8 cellular contexts compared by ENCODE assay signal in genomic region chr7:151060113-151060415, GRCh38. TPM values are rescaled to one million over a fixed set of nuclear protein-coding genes. Genes with fewer than 3 reads are reported as not detected.
DNase-seq lines count a peak whose midpoint lies in the region; ATAC-seq, FAIRE-seq and TF ChIP-seq lines count a peak whose summit lies in the region.

No MANE protein-coding gene starts in this region.

- no peak for TF ChIP-seq EP300 in HepG2 (IDR thresholded peaks at IDR 0.05; ENCODE audit: low read depth in 2 of 2, low read length in 2 of 2)
- no peak for TF ChIP-seq EP300 in HepG2 (CRISPR knock-in tag; IDR thresholded peaks at IDR 0.05; ENCODE audit: borderline replicate concordance)

- peaks cover 4% of the 10 kb centered on the region; the same call in 1 of the 2 replicates for H4K20me1 ChIP-seq in HepG2 (ENCODE audit: insufficient read depth, low read length)

- 2 to 4% (median 3%) methylated on average over 5 to 17 of the region's 17 CpGs for WGBS in adrenal gland, 4 donors
- 2% methylated on average over 11 of the region's 17 CpGs for WGBS in HepG2 (ENCODE audit: low lambda C conversion rate)

- peak overlapping the region; percentile 71 for H3K9ac ChIP-seq in HepG2 (ENCODE audit: insufficient read depth, low read depth, low read length)

- peaks cover 34% of the 10 kb centered on the region for H3K36me3 Mint-ChIP-seq in activated T-cell treated with anti-CD3 and anti-CD28 coated beads, Interleukin-2, amount 50 U/mL, for 24 hours (ENCODE audit: low read depth)

- peak overlapping the region; percentile 40 to 98 (median 72) for H3K4me3 ChIP-seq in adrenal gland
- peak overlapping the region; percentile 69 to 92 (median 90) for H3K4me3 ChIP-seq in HepG2 (replicated peaks in 1 of 3; ENCODE audit: insufficient read depth in 1 of 3, low read depth in 2 of 3, low read length in 3 of 3)
- H3K4me3 ChIP-seq in tibial artery, result peak overlapping the region; percentile 65 to 81

- H2AFZ ChIP-seq in HepG2 (ENCODE audit: low read length), result no peak overlapping the region

- H3K79me2 ChIP-seq in HepG2 (ENCODE audit: insufficient read depth, low read length), result peaks cover 16% of the 10 kb centered on the region

- no peaks in the 10 kb centered on the region for H3K27me3 ChIP-seq in adrenal gland
- no peaks in the 10 kb centered on the region; a peak in 1 of 5 replicates for H3K27me3 ChIP-seq in HepG2 (ENCODE audit: control insufficient read depth in 1 of 2, insufficient read depth in 2 of 2, low read length in 2 of 2)
- no peaks in the 10 kb centered on the region for H3K27me3 ChIP-seq in tibial artery

- H3K4me1 Mint-ChIP-seq in activated T-cell treated with anti-CD3 and anti-CD28 coated beads, Interleukin-2, amount 50 U/mL, for 24 hours (ENCODE audit: low read depth), result peaks cover 36% of the 10 kb centered on the region

- no peak for FAIRE-seq in HepG2 (lab: Jason Lieb, UNC)

- no peak for TF ChIP-seq CTCF in adrenal gland (IDR thresholded peaks at IDR 0.05)
- no peak for TF ChIP-seq CTCF in HepG2 (CRISPR knock-in tag; IDR thresholded peaks at IDR 0.05)
- TF ChIP-seq CTCF in tibial artery (IDR thresholded peaks at IDR 0.05), result peak in 1 of 2 experiments; percentile 3

- peak overlapping the region in 4 of 5 donors; percentile 92 to 96 (median 95) for H3K27ac ChIP-seq in adrenal gland
- peak overlapping the region; percentile 86 for H3K27ac ChIP-seq in HepG2 (ENCODE audit: extremely low read length, insufficient read depth, low read length)
- peak overlapping the region; percentile 91 to 98 for H3K27ac ChIP-seq in tibial artery

- POLR2A ChIA-PET in HepG2 (lab: Yijun Ruan, JAX), result interaction anchor here (1.4 to 4.4 kb wide), 4 partner anchors 22 to 32 kb away, joined by 4 to 144 read pairs (median 7); partner anchors contain the start of genes ABCB8, AGAP3, FASTK and TMUB1

- BruUV-seq in HepG2 (replicated peaks; lab: Mats Ljungman, UMichigan), result no TSS peak

- ATAC-seq in HepG2 (no peak), HG03139 (IDR thresholded peaks at IDR 0.05; ENCODE audit: unreplicated experiment) (no peak)

- in situ Hi-C loops in HepG2 (cut with HindIII; ENCODE audit: extremely low pct_ligation_motif_present, low pct_unique_long_range_greater_than_20kb), result no loop called here

- peaks cover 40 to 57% of the 10 kb centered on the region in 2 donors for H3K4me1 ChIP-seq in adrenal gland (replicated peaks in 1 of 2)
- H3K4me1 ChIP-seq in HepG2 (ENCODE audit: insufficient read depth, low read length), result peaks cover 56% of the 10 kb centered on the region
- H3K4me1 ChIP-seq in tibial artery, result peaks cover 0 to 61% (median 52%) of the 10 kb centered on the region in 4 donors

- H3K36me3 ChIP-seq in adrenal gland (replicated peaks in 1 of 2), result peaks cover 0 to 12% of the 10 kb centered on the region in 2 donors
- H3K36me3 ChIP-seq in HepG2 (replicated peaks in 1 of 2; ENCODE audit: control insufficient read depth in 1 of 2, insufficient read depth in 2 of 2, low read length in 2 of 2), result peaks cover 1 to 8% of the 10 kb centered on the region in 2 experiments; a peak in 4 of 5 replicates
- H3K36me3 ChIP-seq in tibial artery, result peaks cover 9 to 13% (median 10%) of the 10 kb centered on the region in 3 donors

- intact Hi-C loops in adrenal gland (cut with DNase I) (no loop called here), HepG2 (cut with micrococcal nuclease; ENCODE audit: unreplicated experiment) (no loop called here), tibial artery (cut with DNase I; ENCODE audit: low total_unique reads) (no loop called here)

- TF ChIP-seq POLR2A in adrenal gland (IDR thresholded peaks at IDR 0.05) (no peak), HepG2 (IDR thresholded peaks at IDR 0.05; ENCODE audit: insufficient read depth in 1 of 2, low read depth in 2 of 2, low read length in 2 of 2) (no peak)

- H3K9me3 Mint-ChIP-seq in activated T-cell treated with anti-CD3 and anti-CD28 coated beads, Interleukin-2, amount 50 U/mL, for 24 hours, result no peaks in the 10 kb centered on the region

- CTCF ChIA-PET in HepG2 (lab: Yijun Ruan, JAX; ENCODE audit: low intra/inter-chr PET ratio, low total read pairs), result interaction anchor here (0.8 kb wide), 1 partner anchor 51 kb away, joined by 3 read pairs; no protein-coding TSS in a partner anchor

- peak overlapping the region; percentile 94 for H3K4me3 Mint-ChIP-seq in activated T-cell treated with anti-CD3 and anti-CD28 coated beads, Interleukin-2, amount 50 U/mL, for 24 hours

- no peaks in the 10 kb centered on the region for H3K9me3 ChIP-seq in adrenal gland (replicated peaks in 1 of 3)
- no peaks in the 10 kb centered on the region for H3K9me3 ChIP-seq in HepG2 (ENCODE audit: low read length)
- H3K9me3 ChIP-seq in tibial artery, result no peaks in the 10 kb centered on the region

- no peaks in the 10 kb centered on the region for H3K27me3 Mint-ChIP-seq in activated T-cell treated with anti-CD3 and anti-CD28 coated beads, Interleukin-2, amount 50 U/mL, for 24 hours

- peak overlapping the region; percentile 98 for H3K4me2 ChIP-seq in HepG2 (ENCODE audit: low read depth, low read length)

- no peak for TF ChIP-seq RAD21 in HepG2 (CRISPR knock-in tag; IDR thresholded peaks at IDR 0.05)

- DNase-seq in activated T-cell treated with anti-CD3 and anti-CD28 coated beads, Interleukin-2, amount 50 U/mL, for 24 hours, result no peak
- DNase-seq in activated T-cell treated with anti-CD3 and anti-CD28 coated beads, Interleukin-2, amount 50 U/mL, for 48 hours, result no peak
- peak in 1 of 7 donors; percentile 59 for DNase-seq in adrenal gland
- no peak for DNase-seq in HepG2 (ENCODE audit: low spot score)
- DNase-seq in tibial artery, result no peak
- DNase-seq in NCI-H1092 treated with DMSO at 0.1 percent for 48 hours (lab: John Stamatoyannopoulos, UW), result no peak
- DNase-seq in RKO (ENCODE audit: low spot score), result no peak

- H3K27ac Mint-ChIP-seq in activated T-cell treated with anti-CD3 and anti-CD28 coated beads, Interleukin-2, amount 50 U/mL, for 24 hours, result peak overlapping the region; percentile 80

RNA-seq across cellular contexts. Expression of gene SLC4A2, which starts 0.7 kb away (rescaled TPM):
- total RNA-seq in adrenal gland, result 100 to 1,000 TPM in 7 of 8 donors, 10 to 100 TPM in 1; 67.4 to 179 (median 155) TPM
- 100 to 1,000 TPM in 2 of 3 donors, 10 to 100 TPM in 1; 31.5 to 258 (median 157) TPM for polyA plus RNA-seq in adrenal gland
- 47.4 and 73.4 TPM in 2 replicates for total RNA-seq in HepG2 (2016; rRNA removed; fragmentation: Illumina TruSeq; extraction: Trizol)
- 8.6 and 14.7 TPM in 2 replicates for total RNA-seq in HepG2 (2016; cell fraction: cytosol; rRNA removed; fragmentation: Illumina TruSeq; extraction: Trizol; ENCODE audit: low read depth)
- total RNA-seq in HepG2 (2016; cell fraction: insoluble cytoplasmic fraction; rRNA removed; fragmentation: Illumina TruSeq; extraction: Trizol), result 34.8 and 77.4 TPM in 2 replicates
- total RNA-seq in HepG2 (2016; cell fraction: membrane; rRNA removed; fragmentation: Illumina TruSeq; extraction: Trizol), result 26.6 and 30.8 TPM in 2 replicates
- total RNA-seq in HepG2 (2016; cell fraction: nucleus; rRNA removed; fragmentation: Illumina TruSeq; extraction: Trizol), result 63.4 and 65.4 TPM in 2 replicates
- polyA plus RNA-seq in HepG2 (2011; rRNA removed), result 46.0 and 51.9 TPM in 2 replicates
- 27.2 and 39.8 TPM in 2 replicates for polyA plus RNA-seq in HepG2 (2011; cell fraction: cytosol; rRNA removed)
- 152 and 184 TPM in 2 replicates for polyA plus RNA-seq in HepG2 (2011; cell fraction: nucleus; rRNA removed)
- 43.5 and 58.1 TPM in 2 replicates for polyA plus RNA-seq in HepG2 (2012)
- 13.4 and 18.9 TPM in 2 replicates for polyA plus RNA-seq in HepG2 (2016; cell fraction: cytosol; fragmentation: Illumina TruSeq; extraction: Trizol; ENCODE audit: low read depth)
- 43.1 and 59.0 TPM in 2 replicates for polyA plus RNA-seq in HepG2 (2016; cell fraction: insoluble cytoplasmic fraction; fragmentation: Illumina TruSeq; extraction: Trizol; ENCODE audit: low read depth)
- polyA plus RNA-seq in HepG2 (2016; cell fraction: membrane; fragmentation: Illumina TruSeq; extraction: Trizol; ENCODE audit: low read depth), result 34.8 and 39.1 TPM in 2 replicates
- 204 and 209 TPM in 2 replicates for polyA plus RNA-seq in HepG2 (2016; cell fraction: nucleus; fragmentation: Illumina TruSeq; extraction: Trizol; ENCODE audit: insufficient read depth, low read depth)
- polyA minus RNA-seq in HepG2 (2011; rRNA and poly(A)+ RNA removed; ENCODE audit: low replicate concordance), result 135 and 192 TPM in 2 replicates
- polyA minus RNA-seq in HepG2 (2011; cell fraction: cytosol; rRNA and poly(A)+ RNA removed), result 36.1 and 36.4 TPM in 2 replicates
- polyA minus RNA-seq in HepG2 (2011; cell fraction: nucleus; rRNA and poly(A)+ RNA removed), result 37.8 and 40.6 TPM in 2 replicates

RNA-seq across cellular contexts. Expression of gene CDK5, which starts 2.4 kb away (rescaled TPM):
- total RNA-seq in adrenal gland (10 to 100 TPM; 15.4 to 26.0 (median 21.8) TPM), HepG2 (2016; rRNA removed; fragmentation: Illumina TruSeq; extraction: Trizol) (21.3 and 22.6 TPM in 2 replicates)
- polyA plus RNA-seq in adrenal gland (10 to 100 TPM; 15.8 to 19.3 (median 15.9) TPM), HepG2 (2011; rRNA removed) (16.4 and 17.3 TPM in 2 replicates)
- 12.6 and 13.7 TPM in 2 replicates for total RNA-seq in HepG2 (2016; cell fraction: cytosol; rRNA removed; fragmentation: Illumina TruSeq; extraction: Trizol; ENCODE audit: low read depth)
- 20.7 and 24.2 TPM in 2 replicates for total RNA-seq in HepG2 (2016; cell fraction: insoluble cytoplasmic fraction; rRNA removed; fragmentation: Illumina TruSeq; extraction: Trizol)
- 11.2 and 14.0 TPM in 2 replicates for total RNA-seq in HepG2 (2016; cell fraction: membrane; rRNA removed; fragmentation: Illumina TruSeq; extraction: Trizol)
- total RNA-seq in HepG2 (2016; cell fraction: nucleus; rRNA removed; fragmentation: Illumina TruSeq; extraction: Trizol), result 11.2 and 11.8 TPM in 2 replicates
- polyA plus RNA-seq in HepG2 (2011; cell fraction: cytosol; rRNA removed), result 19.6 and 22.3 TPM in 2 replicates
- 13.9 TPM in 2 replicates for polyA plus RNA-seq in HepG2 (2011; cell fraction: nucleus; rRNA removed)
- polyA plus RNA-seq in HepG2 (2012), result 12.1 and 12.5 TPM in 2 replicates
- 8.2 and 9.4 TPM in 2 replicates for polyA plus RNA-seq in HepG2 (2016; cell fraction: cytosol; fragmentation: Illumina TruSeq; extraction: Trizol; ENCODE audit: low read depth)
- polyA plus RNA-seq in HepG2 (2016; cell fraction: insoluble cytoplasmic fraction; fragmentation: Illumina TruSeq; extraction: Trizol; ENCODE audit: low read depth), result 24.7 and 27.5 TPM in 2 replicates
- polyA plus RNA-seq in HepG2 (2016; cell fraction: membrane; fragmentation: Illumina TruSeq; extraction: Trizol; ENCODE audit: low read depth), result 9.4 and 11.3 TPM in 2 replicates
- 18.0 and 20.6 TPM in 2 replicates for polyA plus RNA-seq in HepG2 (2016; cell fraction: nucleus; fragmentation: Illumina TruSeq; extraction: Trizol; ENCODE audit: insufficient read depth, low read depth)
- polyA minus RNA-seq in HepG2 (2011; rRNA and poly(A)+ RNA removed; ENCODE audit: low replicate concordance), result 36.0 and 75.6 TPM in 2 replicates
- 8.6 and 12.4 TPM in 2 replicates for polyA minus RNA-seq in HepG2 (2011; cell fraction: cytosol; rRNA and poly(A)+ RNA removed)
- 7.0 and 11.7 TPM in 2 replicates for polyA minus RNA-seq in HepG2 (2011; cell fraction: nucleus; rRNA and poly(A)+ RNA removed)

RNA-seq across cellular contexts. Expression of gene ASIC3, which starts 11.7 kb away (rescaled TPM):
- total RNA-seq in adrenal gland, result 1 to 10 TPM in 4 of 8 donors, under 1 TPM in 3, not detected in 1; 0.24 to 2.3 (median 1.3) TPM
- 10 to 100 TPM in 2 of 3 donors, 1 to 10 TPM in 1; 1.2 to 32.7 (median 10.0) TPM for polyA plus RNA-seq in adrenal gland
- total RNA-seq in HepG2 (2016; rRNA removed; fragmentation: Illumina TruSeq; extraction: Trizol), result not detected in 2 replicates
- not detected in 2 replicates for total RNA-seq in HepG2 (2016; cell fraction: cytosol; rRNA removed; fragmentation: Illumina TruSeq; extraction: Trizol; ENCODE audit: low read depth)
- 0.11 TPM in 1 of 2 replicates, not detected in the other for total RNA-seq in HepG2 (2016; cell fraction: insoluble cytoplasmic fraction; rRNA removed; fragmentation: Illumina TruSeq; extraction: Trizol)
- total RNA-seq in HepG2 (2016; cell fraction: membrane; rRNA removed; fragmentation: Illumina TruSeq; extraction: Trizol), result not detected in 2 replicates
- 0.28 TPM in 1 of 2 replicates, not detected in the other for total RNA-seq in HepG2 (2016; cell fraction: nucleus; rRNA removed; fragmentation: Illumina TruSeq; extraction: Trizol)
- polyA plus RNA-seq in HepG2 (2011; rRNA removed), result 0.50 and 0.51 TPM in 2 replicates
- 0.11 and 0.27 TPM in 2 replicates for polyA plus RNA-seq in HepG2 (2011; cell fraction: cytosol; rRNA removed)
- 4.2 and 4.6 TPM in 2 replicates for polyA plus RNA-seq in HepG2 (2011; cell fraction: nucleus; rRNA removed)
- polyA plus RNA-seq in HepG2 (2012), result 0.56 and 1.0 TPM in 2 replicates
- polyA plus RNA-seq in HepG2 (2016; cell fraction: cytosol; fragmentation: Illumina TruSeq; extraction: Trizol; ENCODE audit: low read depth), result not detected in 2 replicates
- not detected in 2 replicates for polyA plus RNA-seq in HepG2 (2016; cell fraction: insoluble cytoplasmic fraction; fragmentation: Illumina TruSeq; extraction: Trizol; ENCODE audit: low read depth)
- not detected in 2 replicates for polyA plus RNA-seq in HepG2 (2016; cell fraction: membrane; fragmentation: Illumina TruSeq; extraction: Trizol; ENCODE audit: low read depth)
- polyA plus RNA-seq in HepG2 (2016; cell fraction: nucleus; fragmentation: Illumina TruSeq; extraction: Trizol; ENCODE audit: insufficient read depth, low read depth), result 0.38 and 0.67 TPM in 2 replicates
- 0.48 and 3.4 TPM in 2 replicates for polyA minus RNA-seq in HepG2 (2011; rRNA and poly(A)+ RNA removed; ENCODE audit: low replicate concordance)
- polyA minus RNA-seq in HepG2 (2011; cell fraction: cytosol; rRNA and poly(A)+ RNA removed), result not detected in 2 replicates
- 0.25 and 0.52 TPM in 2 replicates for polyA minus RNA-seq in HepG2 (2011; cell fraction: nucleus; rRNA and poly(A)+ RNA removed)

RNA-seq across cellular contexts. Expression of gene FASTK, which starts 20.5 kb away (rescaled TPM):
- total RNA-seq in adrenal gland (100 to 1,000 TPM in 1 of 8 donors, 10 to 100 TPM in 7; 42.0 to 112 (median 85.8) TPM), HepG2 (2016; rRNA removed; fragmentation: Illumina TruSeq; extraction: Trizol) (33.0 and 52.9 TPM in 2 replicates)
- polyA plus RNA-seq in adrenal gland (100 to 1,000 TPM in 2 of 3 donors, 10 to 100 TPM in 1; 21.4 to 516 (median 281) TPM), HepG2 (2011; rRNA removed) (55.7 and 69.5 TPM in 2 replicates)
- 29.1 and 30.5 TPM in 2 replicates for total RNA-seq in HepG2 (2016; cell fraction: cytosol; rRNA removed; fragmentation: Illumina TruSeq; extraction: Trizol; ENCODE audit: low read depth)
- total RNA-seq in HepG2 (2016; cell fraction: insoluble cytoplasmic fraction; rRNA removed; fragmentation: Illumina TruSeq; extraction: Trizol), result 32.4 and 60.3 TPM in 2 replicates
- total RNA-seq in HepG2 (2016; cell fraction: membrane; rRNA removed; fragmentation: Illumina TruSeq; extraction: Trizol), result 41.0 and 43.4 TPM in 2 replicates
- 51.3 and 66.2 TPM in 2 replicates for total RNA-seq in HepG2 (2016; cell fraction: nucleus; rRNA removed; fragmentation: Illumina TruSeq; extraction: Trizol)
- polyA plus RNA-seq in HepG2 (2011; cell fraction: cytosol; rRNA removed), result 26.4 and 50.0 TPM in 2 replicates
- 502 and 643 TPM in 2 replicates for polyA plus RNA-seq in HepG2 (2011; cell fraction: nucleus; rRNA removed)
- polyA plus RNA-seq in HepG2 (2012), result 25.5 and 34.3 TPM in 2 replicates
- 23.6 and 24.6 TPM in 2 replicates for polyA plus RNA-seq in HepG2 (2016; cell fraction: cytosol; fragmentation: Illumina TruSeq; extraction: Trizol; ENCODE audit: low read depth)
- polyA plus RNA-seq in HepG2 (2016; cell fraction: insoluble cytoplasmic fraction; fragmentation: Illumina TruSeq; extraction: Trizol; ENCODE audit: low read depth), result 29.6 and 34.7 TPM in 2 replicates
- 31.2 and 34.1 TPM in 2 replicates for polyA plus RNA-seq in HepG2 (2016; cell fraction: membrane; fragmentation: Illumina TruSeq; extraction: Trizol; ENCODE audit: low read depth)
- 122 and 126 TPM in 2 replicates for polyA plus RNA-seq in HepG2 (2016; cell fraction: nucleus; fragmentation: Illumina TruSeq; extraction: Trizol; ENCODE audit: insufficient read depth, low read depth)
- 72.5 and 75.7 TPM in 2 replicates for polyA minus RNA-seq in HepG2 (2011; rRNA and poly(A)+ RNA removed; ENCODE audit: low replicate concordance)
- polyA minus RNA-seq in HepG2 (2011; cell fraction: cytosol; rRNA and poly(A)+ RNA removed), result 14.0 and 16.2 TPM in 2 replicates
- polyA minus RNA-seq in HepG2 (2011; cell fraction: nucleus; rRNA and poly(A)+ RNA removed), result 80.8 and 95.9 TPM in 2 replicates

RNA-seq across cellular contexts. Expression of gene TMUB1, which starts 23.2 kb away (rescaled TPM):
- total RNA-seq in adrenal gland (10 to 100 TPM; 31.5 to 74.6 (median 43.4) TPM), HepG2 (2016; rRNA removed; fragmentation: Illumina TruSeq; extraction: Trizol) (31.8 and 51.6 TPM in 2 replicates)
- polyA plus RNA-seq in adrenal gland (100 to 1,000 TPM in 2 of 3 donors, 1 to 10 TPM in 1; 5.2 to 152 (median 101) TPM), HepG2 (2011; rRNA removed) (44.8 and 47.8 TPM in 2 replicates)
- 65.7 and 75.8 TPM in 2 replicates for total RNA-seq in HepG2 (2016; cell fraction: cytosol; rRNA removed; fragmentation: Illumina TruSeq; extraction: Trizol; ENCODE audit: low read depth)
- total RNA-seq in HepG2 (2016; cell fraction: insoluble cytoplasmic fraction; rRNA removed; fragmentation: Illumina TruSeq; extraction: Trizol), result 32.2 and 52.0 TPM in 2 replicates
- total RNA-seq in HepG2 (2016; cell fraction: membrane; rRNA removed; fragmentation: Illumina TruSeq; extraction: Trizol), result 89.1 and 106 TPM in 2 replicates
- total RNA-seq in HepG2 (2016; cell fraction: nucleus; rRNA removed; fragmentation: Illumina TruSeq; extraction: Trizol), result 25.0 and 26.7 TPM in 2 replicates
- 27.8 and 54.6 TPM in 2 replicates for polyA plus RNA-seq in HepG2 (2011; cell fraction: cytosol; rRNA removed)
- polyA plus RNA-seq in HepG2 (2011; cell fraction: nucleus; rRNA removed), result 66.5 and 75.5 TPM in 2 replicates
- 33.8 and 40.3 TPM in 2 replicates for polyA plus RNA-seq in HepG2 (2012)
- polyA plus RNA-seq in HepG2 (2016; cell fraction: cytosol; fragmentation: Illumina TruSeq; extraction: Trizol; ENCODE audit: low read depth), result 123 and 138 TPM in 2 replicates
- polyA plus RNA-seq in HepG2 (2016; cell fraction: insoluble cytoplasmic fraction; fragmentation: Illumina TruSeq; extraction: Trizol; ENCODE audit: low read depth), result 51.6 and 55.5 TPM in 2 replicates
- polyA plus RNA-seq in HepG2 (2016; cell fraction: membrane; fragmentation: Illumina TruSeq; extraction: Trizol; ENCODE audit: low read depth), result 146 and 154 TPM in 2 replicates
- polyA plus RNA-seq in HepG2 (2016; cell fraction: nucleus; fragmentation: Illumina TruSeq; extraction: Trizol; ENCODE audit: insufficient read depth, low read depth), result 85.5 and 89.1 TPM in 2 replicates
- 5.6 and 25.8 TPM in 2 replicates for polyA minus RNA-seq in HepG2 (2011; rRNA and poly(A)+ RNA removed; ENCODE audit: low replicate concordance)
- 22.8 and 25.2 TPM in 2 replicates for polyA minus RNA-seq in HepG2 (2011; cell fraction: cytosol; rRNA and poly(A)+ RNA removed)
- 5.6 and 6.3 TPM in 2 replicates for polyA minus RNA-seq in HepG2 (2011; cell fraction: nucleus; rRNA and poly(A)+ RNA removed)
